In genomic region chr11:96963375-96963774, GRCh38 we compare ENCODE assay signal across 8 cellular contexts.
"Had no signal": no experiment of that assay in that cellular context is flagged by ENCODE, and none has a peak within 500 bp of the region (broad histone marks: within the 10 kb centered on the region; RNA-seq: fewer than 3 reads in every experiment).

No MANE protein-coding gene starts in this region.

- DNase-seq: GDM1, GF-D8 had no signal

- ATAC-seq: GM12878 had no signal

- H3K4me3 ChIP-seq: GM12878 had no signal

- FAIRE-seq: G401.6, GM12878, GM12891, GM12892, GM18507, GM19239 had no signal
